Comparison of ENCODE assay signal across 11 cellular contexts in genomic region chr10:60446855-60447254, GRCh38. TPM values are rescaled to one million over a fixed set of nuclear protein-coding genes. Genes with fewer than 3 reads are reported as not detected.
DNase-seq lines count a peak whose midpoint lies in the region; ATAC-seq, FAIRE-seq and TF ChIP-seq lines count a peak whose summit lies in the region.
"Had no signal": no experiment of that assay in that cellular context is flagged by ENCODE, and none has a peak within 500 bp of the region (broad histone marks: within the 10 kb centered on the region; RNA-seq: fewer than 3 reads in every experiment).

No MANE protein-coding gene starts in this region.

- no peaks in the 10 kb centered on the region for H3K9me3 Mint-ChIP-seq in CD4-positive, alpha-beta memory T cell
- H3K9me3 Mint-ChIP-seq: activated naive CD4-positive, alpha-beta T cell treated with anti-CD3 and anti-CD28 coated beads, Interleukin-2, amount 10 ng/mL, durations not matched to agents 7 days and 5 days had no signal

- no peak overlapping the region for H3K27ac ChIP-seq in CD4-positive, alpha-beta memory T cell (ENCODE audit: low read depth, low read length)
- H3K27ac ChIP-seq in GM12878 (ENCODE audit: control insufficient read depth, insufficient read depth) (no peak overlapping the region), mesodermal cell (ENCODE audit: low read depth, low read length, severe bottlenecking) (peak overlapping the region; percentile 82)

- 18% methylated on average over 3 of the region's 3 CpGs for WGBS in GM12878 (ENCODE audit: insufficient coverage, insufficient replicate concordance, low lambda C conversion rate, missing lambda C conversion rate)
- WGBS in mesodermal cell (ENCODE audit: insufficient coverage in 2 of 2), 2 experiments = 71 to 92% methylated on average over 2 to 3 of the region's 3 CpGs

- no peak overlapping the region for H3K9ac ChIP-seq in GM12878 (ENCODE audit: control insufficient read depth, insufficient read depth, low read length)

- no peaks in the 10 kb centered on the region for H3K27me3 Mint-ChIP-seq in CD4-positive, alpha-beta memory T cell
- H3K27me3 Mint-ChIP-seq: activated naive CD4-positive, alpha-beta T cell treated with anti-CD3 and anti-CD28 coated beads, Interleukin-2, amount 10 ng/mL, durations not matched to agents 7 days and 5 days had no signal

- intact Hi-C loops in CD4-positive, alpha-beta memory T cell (cut with micrococcal nuclease) = no loop called here
- intact Hi-C loops in GM12878 (cut with micrococcal nuclease; ENCODE audit: unreplicated experiment) = loop anchor here (5.0 kb wide), 1 partner anchor 325 kb away; no protein-coding TSS in a partner anchor

- H2AFZ ChIP-seq in GM12878 (ENCODE audit: control insufficient read depth, low read depth, low read length) = peak overlapping the region; percentile 41; the same call in 1 of the 2 replicates

- H3K4me2 ChIP-seq in GM12878 (ENCODE audit: control insufficient read depth, insufficient read depth) = no peak overlapping the region

- ATAC-seq in GM12878 (no peak), HG03175 (IDR thresholded peaks at IDR 0.05; ENCODE audit: unreplicated experiment) (no peak)

- TF ChIP-seq RAD21 in GM12878 (IDR thresholded peaks at IDR 0.05; ENCODE audit: insufficient read depth, low read depth, low read length) = no peak

- TF ChIP-seq CTCF in GM12878 (IDR thresholded peaks at IDR 0.05 in 2 of 3, conservative IDR thresholded peaks at IDR 0.05 in 1 of 3; ENCODE audit: control insufficient read depth in 2 of 3, extremely low read depth in 1 of 3, insufficient read depth in 1 of 3, low read depth in 3 of 3, low read length in 3 of 3) = no peak

- no peaks in the 10 kb centered on the region for H3K9me3 ChIP-seq in CD4-positive, alpha-beta memory T cell (ENCODE audit: control insufficient read depth in 1 of 2, low read length in 2 of 2)
- no peaks in the 10 kb centered on the region for H3K9me3 ChIP-seq in GM12878 (replicated peaks; ENCODE audit: control insufficient read depth, insufficient read depth, low read length)
- H3K9me3 ChIP-seq in mesodermal cell (ENCODE audit: control insufficient read depth, low read length) = no peaks in the 10 kb centered on the region

- FAIRE-seq in GM12878 (lab: Jason Lieb, UNC) = no peak
- FAIRE-seq: G401.6 had no signal

- peaks cover 17 to 25% (median 21%) of the 10 kb centered on the region in 4 donors for H3K4me1 Mint-ChIP-seq in CD4-positive, alpha-beta memory T cell

- no peak for TF ChIP-seq POLR2A in GM12878 (IDR thresholded peaks at IDR 0.05; ENCODE audit: low read depth, low read length)

- no TSS peak for BruUV-seq in GM12878 (replicated peaks; lab: Mats Ljungman, UMichigan)

- POLR2A ChIA-PET in CD4-positive, alpha-beta memory T cell (lab: Charles Lee; ENCODE audit: partially characterized antibody) = no interaction called here
- POLR2A ChIA-PET in GM12878 (lab: Charles Lee) = no interaction called here

- no peak overlapping the region for H3K4me3 ChIP-seq in CD4-positive, alpha-beta memory T cell (ENCODE audit: low read length in 2 of 2)
- H3K4me3 ChIP-seq in Jurkat, Clone E6-1 (ENCODE audit: low read length) = no peak overlapping the region
- H3K4me3 ChIP-seq in GM12878 (no peak overlapping the region), mesodermal cell (ENCODE audit: extremely low read depth, insufficient read depth, low read length, poor library complexity, severe bottlenecking) (no peak overlapping the region)

- peak overlapping the region in 4 of 8 donors; percentile 14 to 56 (median 28) for H3K4me3 Mint-ChIP-seq in CD4-positive, alpha-beta memory T cell
- H3K4me3 Mint-ChIP-seq: activated naive CD4-positive, alpha-beta T cell treated with anti-CD3 and anti-CD28 coated beads, Interleukin-2, amount 10 ng/mL, durations not matched to agents 7 days and 5 days had no signal

- peaks cover 0 to 3% of the 10 kb centered on the region in 2 donors for H3K36me3 Mint-ChIP-seq in CD4-positive, alpha-beta memory T cell

- H3K27ac Mint-ChIP-seq in CD4-positive, alpha-beta memory T cell = peak overlapping the region in 5 of 7 donors; percentile 5 to 61 (median 38)
- H3K27ac Mint-ChIP-seq: activated naive CD4-positive, alpha-beta T cell treated with anti-CD3 and anti-CD28 coated beads, Interleukin-2, amount 10 ng/mL, durations not matched to agents 7 days and 5 days had no signal

- peaks cover 12% of the 10 kb centered on the region for H3K4me1 ChIP-seq in CD4-positive, alpha-beta memory T cell (ENCODE audit: insufficient read depth, low read length)
- H3K4me1 ChIP-seq in GM12878 (ENCODE audit: control insufficient read depth, insufficient read depth, low read length) (no peaks in the 10 kb centered on the region), mesodermal cell (ENCODE audit: control insufficient read depth, insufficient read depth, low read length, poor library complexity, severe bottlenecking) (peaks cover 37% of the 10 kb centered on the region)

- CTCF ChIA-PET in CD4-positive, alpha-beta memory T cell (lab: Charles Lee; ENCODE audit: partially characterized antibody) = interaction anchor here (1.0 to 4.9 kb wide), 3 partner anchors 11 to 322 kb away, joined by 3 to 62 read pairs (median 13); no protein-coding TSS in a partner anchor
- CTCF ChIA-PET in GM12878 (lab: Yijun Ruan, JAX) = interaction anchor here (1.2 to 2.8 kb wide), 4 partner anchors 200 to 821 kb away, joined by 3 to 11 read pairs (median 6); no protein-coding TSS in a partner anchor

- no peaks in the 10 kb centered on the region for H4K20me1 ChIP-seq in GM12878 (ENCODE audit: control insufficient read depth, insufficient read depth)

- in situ Hi-C loops in GM12878 (cut with MboI) = no loop called here

- no peak for TF ChIP-seq EP300 in GM12878 (IDR thresholded peaks at IDR 0.05; ENCODE audit: borderline replicate concordance in 1 of 2, control insufficient read depth in 1 of 2, low read depth in 2 of 2, low read length in 2 of 2)

- SMC1A ChIA-PET in GM12878 (lab: Charles Lee; ENCODE audit: uncharacterized antibody, unreplicated experiment) = interaction anchor here (0.6 kb wide), 1 partner anchor 200 kb away, joined by 3 read pairs; no protein-coding TSS in a partner anchor

- no peaks in the 10 kb centered on the region for H3K79me2 ChIP-seq in GM12878 (ENCODE audit: control insufficient read depth, insufficient read depth, low read length)

- DNase-seq in CD4-positive, alpha-beta memory T cell = peak in 1 of 5 donors; percentile 3
- DNase-seq in Jurkat, Clone E6-1 (ENCODE audit: low read depth, low spot score) = peak; percentile 20
- DNase-seq in GM12878 (ENCODE audit: low read depth, low spot score) (no peak), cerebellum (ENCODE audit: low spot score) (no peak), SW480 (ENCODE audit: low spot score) (no peak), globus pallidus (ENCODE audit: low spot score) (no peak)
- DNase-seq: activated naive CD4-positive, alpha-beta T cell treated with anti-CD3 and anti-CD28 coated beads, Interleukin-2, amount 10 ng/mL, durations not matched to agents 7 days and 5 days; NCI-H2107 had no signal

- RAD21 ChIA-PET in GM12878 (lab: Charles Lee; ENCODE audit: unreplicated experiment) = no interaction called here

- no peaks in the 10 kb centered on the region for H3K36me3 ChIP-seq in CD4-positive, alpha-beta memory T cell (ENCODE audit: insufficient read depth, low read length)
- H3K36me3 ChIP-seq in GM12878 (ENCODE audit: control insufficient read depth in 2 of 2, insufficient read depth in 2 of 2, low read length in 1 of 2) = no peaks in the 10 kb centered on the region
- H3K36me3 ChIP-seq in mesodermal cell (ENCODE audit: control insufficient read depth, insufficient read depth, low read length) = no peaks in the 10 kb centered on the region

- no peaks in the 10 kb centered on the region for H3K27me3 ChIP-seq in CD4-positive, alpha-beta memory T cell (ENCODE audit: insufficient read depth, low read length)
- no peaks in the 10 kb centered on the region for H3K27me3 ChIP-seq in GM12878 (replicated peaks in 1 of 2; ENCODE audit: control insufficient read depth in 2 of 2, insufficient read depth in 2 of 2, low read length in 1 of 2)

RNA-seq across cellular contexts. Expression of gene ANK3, which starts 57.2 kb away (rescaled TPM):
- total RNA-seq in CD4-positive, alpha-beta memory T cell = 10 to 100 TPM; 80.0 to 90.1 TPM
- polyA plus RNA-seq in CD4-positive, alpha-beta memory T cell = 10 to 100 TPM in 1 of 2 donors, 1 to 10 TPM in 1; 7.2 to 31.7 TPM
- not detected for polyA plus RNA-seq in Jurkat, Clone E6-1 (2012; ENCODE audit: insufficient read depth, insufficient read length)
- 1.7 and 2.1 TPM in 2 replicates for total RNA-seq in GM12878 (2013; cell fraction: nucleolus; rRNA removed)
- 0.11 TPM in 1 of 2 replicates, not detected in the other for total RNA-seq in GM12878 (2014; rRNA removed)
- 0.22 and 0.51 TPM in 2 replicates for total RNA-seq in GM12878 (2014; rRNA removed; fragmentation: Illumina TruSeq; extraction: Trizol)
- 0.58 and 0.82 TPM in 2 replicates for total RNA-seq in GM12878 (2021)
- polyA plus RNA-seq in GM12878 (2011; ENCODE audit: low read depth) = 0.10 TPM
- 0.19 and 0.58 TPM in 2 replicates for polyA plus RNA-seq in GM12878 (2011; rRNA removed)
- 0.05 and 0.12 TPM in 2 replicates for polyA plus RNA-seq in GM12878 (2011; cell fraction: cytosol; rRNA removed)
- 0.25 and 0.28 TPM in 2 replicates for polyA plus RNA-seq in GM12878 (2011; cell fraction: nucleus; rRNA removed)
- polyA plus RNA-seq in GM12878 (2012) = 0.13 and 0.15 TPM in 2 replicates
- 0.14 and 0.24 TPM in 2 replicates for polyA plus RNA-seq in GM12878 (2014; fragmentation: Illumina TruSeq; extraction: Trizol)
- under 1 TPM; 0.06 to 0.07 TPM for polyA plus RNA-seq in GM12878 (2014; fragmentation: Nextera tagmentation; extraction: Ambion mirVana)
- polyA plus RNA-seq in GM12878 (2014; rRNA removed) = 0.10 TPM in 1 of 2 replicates, not detected in the other
- polyA plus RNA-seq in GM12878 (2016; fragmentation: Nextera tagmentation; extraction: Ambion mirVana) = under 1 TPM in 1 of 2 experiments, not detected in 1; 0.20 TPM
- polyA minus RNA-seq in GM12878 (2011; rRNA and poly(A)+ RNA removed) = 0.29 and 0.46 TPM in 2 replicates
- not detected in 2 replicates for polyA minus RNA-seq in GM12878 (2011; cell fraction: cytosol; rRNA and poly(A)+ RNA removed)
- polyA minus RNA-seq in GM12878 (2011; cell fraction: nucleus; rRNA and poly(A)+ RNA removed) = 0.48 and 0.96 TPM in 2 replicates
- polyA plus RNA-seq in mesodermal cell (2013, experiment 1 of 2) = 107 TPM
- 108 TPM for polyA plus RNA-seq in mesodermal cell (2013, experiment 2 of 2)
- total RNA-seq in cerebellum = 363 TPM

Comparison
In these comparisons a context has a peak if more than half of its experiments do, and no peak if none do; other contexts are left out.
1. RNA of gene ANK3, which starts 57.2 kb away (total RNA-seq): 363 TPM in cerebellum (single experiment) and 80.0 to 90.1 TPM in CD4-positive, alpha-beta memory T cell; 0.11 to 2.1 TPM in GM12878; every median in the first group is over 10 times any median in the second.